8 cellular contexts compared by ENCODE assay signal in genomic region chr7:39951156-39951942, GRCh38. TPM values are rescaled to one million over a fixed set of nuclear protein-coding genes. Genes with fewer than 3 reads are reported as not detected.
DNase-seq lines count a peak whose midpoint lies in the region; ATAC-seq, FAIRE-seq and TF ChIP-seq lines count a peak whose summit lies in the region.

No MANE protein-coding gene starts in this region.

- H4K91ac ChIP-seq in IMR-90 (ENCODE audit: insufficient read depth, low read depth, low read length): peak overlapping the region; percentile 23; the same call in 1 of the 2 replicates

- H3K27ac ChIP-seq in IMR-90 (ENCODE audit: insufficient read depth, low read length): peak overlapping the region; percentile 91
- peak overlapping the region; percentile 96 for H3K27ac ChIP-seq in psoas muscle

- peak; percentile 24 for ATAC-seq in GM21381 (IDR thresholded peaks at IDR 0.05; ENCODE audit: unreplicated experiment)
- ATAC-seq in IMR-90 (ENCODE audit: low read depth): no peak; the same call in 1 of the 2 replicates
- ATAC-seq in left cardiac atrium: peak; percentile 2 to 13
- peak; percentile 11 to 46 (median 34) for ATAC-seq in psoas muscle

- peak overlapping the region; percentile 47 for H3K18ac ChIP-seq in IMR-90 (ENCODE audit: low read depth, low read length)

- peak overlapping the region; percentile 99 for H3K9ac ChIP-seq in IMR-90 (ENCODE audit: low read depth, low read length)
- H3K9ac ChIP-seq in adipocyte (ENCODE audit: low read length): peak overlapping the region; percentile 99

- H2BK5ac ChIP-seq in IMR-90 (ENCODE audit: low read depth, low read length, poor library complexity, severe bottlenecking): peak overlapping the region; percentile 97

- WGBS in IMR-90 (ENCODE audit: extremely low coverage in 2 of 2, insufficient read length in 1 of 2), 2 experiments: 0% methylated on average over 34 of the region's 78 CpGs; no CpG with 5 or more reads in 1 of the 2 experiments
- WGBS in psoas muscle, 3 donors: 0 to 1% (median 1%) methylated on average over 40 to 78 of the region's 78 CpGs

- H3K9me1 ChIP-seq in IMR-90 (ENCODE audit: insufficient read depth, low read length): peaks cover 3% of the 10 kb centered on the region; the same call in 1 of the 2 replicates

- intact Hi-C loops in IMR-90 (cut with micrococcal nuclease): loop anchor here (1.0 to 5.0 kb wide), 2 partner anchors 41 to 101 kb away; no protein-coding TSS in a partner anchor
- intact Hi-C loops in left cardiac atrium (cut with DNase I): loop anchor here in 1 of 2 donors (2.0 kb wide), 1 partner anchor 101 kb away; no protein-coding TSS in a partner anchor
- intact Hi-C loops in psoas muscle (cut with DNase I): loop anchor here (2.0 to 10.0 kb wide), 5 partner anchors 101 to 327 kb away; partner anchors contain the start of genes MPLKIP (in 1 of the 2), RALA (in 1 of the 2) and SUGCT (in 1 of the 2)

- H3K56ac ChIP-seq in IMR-90 (ENCODE audit: extremely low read depth, insufficient read depth, low read length): peak overlapping the region; percentile 67

- TF ChIP-seq RAD21 in IMR-90 (IDR thresholded peaks at IDR 0.05; ENCODE audit: low read length): peak; percentile 47

- H2BK20ac ChIP-seq in IMR-90 (ENCODE audit: low read depth, low read length): no peak overlapping the region

- H3K4ac ChIP-seq in IMR-90 (ENCODE audit: low read depth, low read length): peak overlapping the region; percentile 51

- H3K79me1 ChIP-seq in IMR-90 (ENCODE audit: low read depth in 1 of 2, low read length in 2 of 2): peaks cover 2 to 32% of the 10 kb centered on the region in 2 experiments; a peak in 2 of 4 replicates

- no peak overlapping the region for H2BK15ac ChIP-seq in IMR-90 (ENCODE audit: low read depth, low read length)

- dilution Hi-C loops in IMR-90 (cut with HindIII; ENCODE audit: low sequenced_read_pairs, unreplicated experiment): no loop called here

- POLR2A ChIA-PET in IMR-90 (lab: Charles Lee; ENCODE audit: unreplicated experiment): no interaction called here

- H2BK120ac ChIP-seq in IMR-90 (ENCODE audit: low read depth, low read length): peak overlapping the region; percentile 2; the same call in 1 of the 2 replicates

- H4K20me1 ChIP-seq in IMR-90 (ENCODE audit: insufficient read depth, low read length): peaks cover 47% of the 10 kb centered on the region

- in situ Hi-C loops in IMR-90 (cut with MboI; ENCODE audit: low sequenced_read_pairs): loop anchor here (5.0 kb wide), 1 partner anchor 51 kb away; no protein-coding TSS in a partner anchor

- DNase-seq in DMS153 (lab: John Stamatoyannopoulos, UW) (peak; percentile 42), IMR-90 (peak; percentile 52), SW 1271 (lab: John Stamatoyannopoulos, UW) (peak; percentile 17 to 36), adipocyte (ENCODE audit: low read depth) (peak; percentile 69), left cardiac atrium (peak; percentile 53), psoas muscle (peak; percentile 66 to 82), urothelium cell line (ENCODE audit: low spot score) (peak; percentile 73)

- peak overlapping the region in 1 of 2 experiments; percentile 40; a peak in 1 of 4 replicates for H4K8ac ChIP-seq in IMR-90 (ENCODE audit: low read depth in 2 of 2, low read length in 2 of 2)

- H3K9me3 ChIP-seq in IMR-90 (ENCODE audit: control insufficient read depth, insufficient read depth, low read length): no peaks in the 10 kb centered on the region
- no peaks in the 10 kb centered on the region for H3K9me3 ChIP-seq in adipocyte (ENCODE audit: control insufficient read depth, low read length)
- H3K9me3 ChIP-seq in psoas muscle: no peaks in the 10 kb centered on the region

- no peak for TF ChIP-seq POLR2A in IMR-90 (IDR thresholded peaks at IDR 0.05; ENCODE audit: low read depth, low read length)

- no TSS peak for BruUV-seq in IMR-90 (replicated peaks; lab: Mats Ljungman, UMichigan)

- peak overlapping the region; percentile 99 for H3K4me2 ChIP-seq in IMR-90 (ENCODE audit: low read depth, low read length)

- H3K23ac ChIP-seq in IMR-90 (ENCODE audit: low read depth, low read length): peak overlapping the region; percentile 92

- peak overlapping the region; percentile 90 for H3K14ac ChIP-seq in IMR-90 (replicated peaks; ENCODE audit: low read depth, low read length)

- H3K4me3 ChIP-seq in IMR-90 (ENCODE audit: insufficient read depth, low read depth, low read length): peak overlapping the region; percentile 90
- H3K4me3 ChIP-seq in adipocyte (ENCODE audit: low read length): peak overlapping the region; percentile 97
- peak overlapping the region; percentile 95 for H3K4me3 ChIP-seq in psoas muscle

- H4K5ac ChIP-seq in IMR-90 (ENCODE audit: low read depth, low read length): peak overlapping the region; percentile 66; the same call in 1 of the 2 replicates

- H3K36me3 ChIP-seq in IMR-90 (ENCODE audit: control insufficient read depth, insufficient read depth, low read length) (peaks cover 3% of the 10 kb centered on the region; the same call in 1 of the 2 replicates), adipocyte (ENCODE audit: control insufficient read depth, insufficient read depth, low read length, severe bottlenecking) (no peaks in the 10 kb centered on the region), psoas muscle (ENCODE audit: insufficient read depth in 1 of 2, low read depth in 1 of 2) (no peaks in the 10 kb centered on the region)

- TF ChIP-seq CTCF in IMR-90 (conservative IDR thresholded peaks at IDR 0.05; ENCODE audit: low read depth, low read length): peak; percentile 53
- peak; percentile 53 for TF ChIP-seq CTCF in psoas muscle (IDR thresholded peaks at IDR 0.05)

- no peaks in the 10 kb centered on the region for H3K27me3 ChIP-seq in IMR-90 (ENCODE audit: control insufficient read depth, insufficient read depth, low read length)
- no peaks in the 10 kb centered on the region for H3K27me3 ChIP-seq in adipocyte (replicated peaks; ENCODE audit: control insufficient read depth, insufficient read depth, low read length)
- H3K27me3 ChIP-seq in psoas muscle (ENCODE audit: insufficient read depth in 3 of 3, low read length in 2 of 3): no peaks in the 10 kb centered on the region

- CTCF ChIA-PET in IMR-90 (lab: Yijun Ruan, JAX): interaction anchor here (0.6 to 2.4 kb wide), 2 partner anchors 101 to 184 kb away, joined by 3 to 8 read pairs; no protein-coding TSS in a partner anchor

- H2AK9ac ChIP-seq in IMR-90 (replicated peaks; ENCODE audit: low read depth, low read length, poor library complexity): peak overlapping the region; percentile 56

- peak overlapping the region; percentile 97 for H2AFZ ChIP-seq in IMR-90 (replicated peaks; ENCODE audit: low read length, poor library complexity)

- peaks cover 4% of the 10 kb centered on the region; the same call in 1 of the 2 replicates for H3K4me1 ChIP-seq in IMR-90 (ENCODE audit: control insufficient read depth, insufficient read depth, low read length)
- H3K4me1 ChIP-seq in adipocyte (ENCODE audit: control insufficient read depth, insufficient read depth, low read length): peaks cover 29% of the 10 kb centered on the region
- peaks cover 43% of the 10 kb centered on the region for H3K4me1 ChIP-seq in psoas muscle

- FAIRE-seq in urothelium cell line (lab: Jason Lieb, UNC): no peak

- H2AK5ac ChIP-seq in IMR-90 (ENCODE audit: low read depth, low read length): 0 out of 2 replicates have a peak overlapping the region, but pooled peaks have one; percentile 31

TF ChIP-seq in IMR-90, 13 proteins besides CTCF, POLR2A, EP300 and RAD21:
- TF ChIP-seq SMC3 (IDR thresholded peaks at IDR 0.05; ENCODE audit: low read depth, low read length) (peak; percentile 31; the same call in 1 of the 2 replicates), CEBPB (IDR thresholded peaks at IDR 0.05; ENCODE audit: low read depth, low read length) (no peak), CHD1 (IDR thresholded peaks at IDR 0.05; ENCODE audit: low read depth, low read length) (0 out of 2 replicates have a peak, but pooled peaks have one; percentile 52)

RNA-seq across cellular contexts. Expression of gene CDK13, which starts 1.3 kb away (rescaled TPM):
- total RNA-seq in IMR-90 (2012; rRNA removed) (50.4 and 55.0 TPM in 2 replicates), left cardiac atrium (10 to 100 TPM; 26.9 to 28.1 TPM), psoas muscle (10 to 100 TPM; 21.0 to 25.5 (median 22.6) TPM)
- polyA plus RNA-seq in IMR-90 (2012; rRNA removed) (18.7 and 20.1 TPM in 2 replicates), psoas muscle (10 to 100 TPM; 10.9 to 17.1 (median 12.1) TPM)
- 9.2 and 9.5 TPM in 2 replicates for polyA plus RNA-seq in IMR-90 (2012; cell fraction: cytosol; rRNA removed)
- polyA plus RNA-seq in IMR-90 (2012; cell fraction: nucleus; rRNA removed; ENCODE audit: low replicate concordance): 25.7 and 67.4 TPM in 2 replicates
